3 cellular contexts compared by ENCODE assay signal in the genomic region with DNA sequence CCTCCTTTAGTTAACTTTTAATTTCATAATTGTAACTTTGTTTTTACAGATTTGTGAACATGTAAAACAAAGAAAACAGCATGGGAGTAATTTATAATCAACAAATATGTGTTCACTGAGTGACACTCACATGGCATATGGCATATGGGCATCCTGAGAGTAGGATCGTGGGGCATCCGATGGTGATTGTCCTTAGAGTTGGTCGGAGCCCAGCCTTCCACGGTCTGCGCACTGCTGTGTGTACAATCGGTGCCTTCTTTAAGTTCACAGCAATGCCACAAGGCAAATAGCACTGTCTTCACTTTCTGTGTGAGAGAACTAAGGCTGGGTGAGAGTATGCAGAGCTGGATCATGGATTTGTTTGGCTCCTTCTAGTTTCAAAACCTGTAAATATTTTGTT. TPM values are rescaled to one million over a fixed set of nuclear protein-coding genes. Genes with fewer than 3 reads are reported as not detected.
"Had no signal": no experiment of that assay in that cellular context is flagged by ENCODE, and none has a peak within 500 bp of the region (broad histone marks: within the 10 kb centered on the region; RNA-seq: fewer than 3 reads in every experiment).

No MANE protein-coding gene starts in this region.

RNA-seq across cellular contexts. Expression of a gene that starts 31.0 kb away (rescaled TPM):
- total RNA-seq: LHCN-M2, M059J, MCF 10A had no signal
